ENCODE assay signal across 21 cellular contexts in the genomic region with DNA sequence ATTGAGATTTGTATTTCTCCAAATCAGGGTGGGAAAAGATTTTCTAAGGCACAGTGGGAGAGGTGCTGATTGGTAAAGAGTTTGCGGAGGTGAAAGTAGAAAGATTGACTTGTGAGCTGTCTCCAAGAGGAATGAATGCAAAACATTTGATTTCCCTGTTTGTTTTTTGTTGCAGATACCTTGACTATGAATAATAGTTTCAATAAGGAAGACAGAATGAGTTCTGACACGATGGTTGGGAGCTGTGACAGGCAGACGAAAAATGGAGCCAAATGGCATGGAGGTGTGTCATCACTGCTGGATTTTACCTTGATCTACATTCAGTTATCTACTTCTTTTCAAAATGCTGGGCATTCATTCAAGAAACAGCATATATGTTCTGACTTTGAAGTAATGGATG.
"Had no signal": no experiment of that assay in that cellular context is flagged by ENCODE, and none has a peak within 500 bp of the region (broad histone marks: within the 10 kb centered on the region; RNA-seq: fewer than 3 reads in every experiment).

No MANE protein-coding gene starts in this region.

- H3K9me3 ChIP-seq: right lobe of liver, testis, upper lobe of right lung had no signal

- H3K27me3 ChIP-seq: cardiac muscle cell, right lobe of liver, testis, upper lobe of right lung had no signal

- H3K9ac ChIP-seq: parathyroid adenoma had no signal

- H3K36me3 ChIP-seq: cardiac muscle cell, right lobe of liver, upper lobe of right lung, WERI-Rb-1 had no signal

- H2AFZ ChIP-seq: parathyroid adenoma had no signal

- H3K4me3 ChIP-seq: cardiac muscle cell, right lobe of liver, skin epidermis, testis, upper lobe of right lung had no signal

- H3K27ac ChIP-seq: cardiac muscle cell, parathyroid adenoma, right lobe of liver, testis, upper lobe of right lung, WERI-Rb-1 had no signal

- DNase-seq: activated CD4-positive, alpha-beta T cell treated with anti-CD3 and anti-CD28 coated beads, Interleukin-2, amount 50 U/mL, for 1 hour; activated CD4-positive, CD25-positive, alpha-beta regulatory T cell treated with anti-CD3 and anti-CD28 coated beads, Interleukin-2, amount 50 U/mL, for 72 hours; activated naive CD4-positive, alpha-beta T cell treated with anti-CD3 and anti-CD28 coated beads, Interleukin-2, amount 10 ng/mL, durations not matched to agents 7 days and 5 days; activated T-cell treated with anti-CD3 and anti-CD28 coated beads, Interleukin-2, amount 50 U/mL, for 1 hour; amygdala; cortex of kidney; erythroblast; glutamatergic neuron; hippocampal formation; naive B cell; nucleus accumbens; right lobe of liver; stimulated activated CD4-positive, alpha-beta T cell treated with anti-CD3 and anti-CD28 coated beads, Interleukin-2, amount 100 ng/mL, for 24 hours; stimulated activated naive B cell treated with anti-CD40 and anti-IgM and Interleukin-4, amounts not matched to agents 10 μg/mL and 1 μg/mL and 100 μg/mL, for 72 hours; T-cell; testis; upper lobe of right lung; WERI-Rb-1 had no signal

- H3K79me2 ChIP-seq: parathyroid adenoma had no signal

- ATAC-seq: right lobe of liver; stimulated activated naive B cell treated with anti-CD40 and anti-IgM and Interleukin-4, amounts not matched to agents 10 μg/mL and 1 μg/mL and 100 μg/mL, for 72 hours; T-cell; upper lobe of right lung had no signal

- H3K4me1 ChIP-seq: parathyroid adenoma, right lobe of liver, upper lobe of right lung had no signal
